In the genomic region with DNA sequence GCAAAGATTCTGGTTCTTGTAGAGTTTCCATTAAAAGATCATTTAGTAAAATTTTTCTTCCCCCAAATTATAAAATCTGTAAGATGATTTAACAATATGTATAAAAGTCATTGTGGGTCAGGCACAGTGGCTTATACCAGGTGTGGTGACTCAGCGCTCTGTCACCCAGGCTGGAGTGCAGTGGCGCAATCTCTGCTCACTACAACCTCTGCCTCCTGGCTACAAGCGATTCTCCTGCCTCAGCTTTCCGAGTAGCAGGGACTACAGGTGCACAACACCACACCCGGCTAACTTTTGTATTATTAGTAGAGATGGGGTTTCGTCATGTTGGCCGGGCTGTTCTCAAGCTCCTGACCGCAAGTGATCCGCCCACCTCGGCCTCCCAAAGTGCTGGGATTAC, we compare ENCODE assay signal across 20 cellular contexts.
DNase-seq lines count a peak whose midpoint lies in the region; ATAC-seq, FAIRE-seq and TF ChIP-seq lines count a peak whose summit lies in the region.
"Had no signal": no experiment of that assay in that cellular context is flagged by ENCODE, and none has a peak within 500 bp of the region (broad histone marks: within the 10 kb centered on the region; RNA-seq: fewer than 3 reads in every experiment).

No MANE protein-coding gene starts in this region.

- H2BK5ac ChIP-seq in trophoblast cell (ENCODE audit: low read depth, low read length, poor library complexity) = no peak overlapping the region

- H4K91ac ChIP-seq in trophoblast cell (ENCODE audit: low read depth, low read length) = no peak overlapping the region

- no peaks in the 10 kb centered on the region for H3K4me1 ChIP-seq in HepG2 (ENCODE audit: insufficient read depth, low read length)
- no peaks in the 10 kb centered on the region for H3K4me1 ChIP-seq in right lobe of liver
- no peaks in the 10 kb centered on the region for H3K4me1 ChIP-seq in mammary epithelial cell (ENCODE audit: insufficient read depth, low read length)
- H3K4me1 ChIP-seq in trophoblast cell (ENCODE audit: control insufficient read depth in 1 of 2, insufficient read depth in 2 of 2, low read length in 2 of 2) = no peaks in the 10 kb centered on the region

- H3K9me3 ChIP-seq in HepG2 (ENCODE audit: low read length) = peaks cover 18% of the 10 kb centered on the region
- H3K9me3 ChIP-seq in right lobe of liver = no peaks in the 10 kb centered on the region
- H3K9me3 ChIP-seq in mammary epithelial cell (replicated peaks; ENCODE audit: insufficient read depth, low read length) = peaks cover 11% of the 10 kb centered on the region
- peaks cover 15% of the 10 kb centered on the region for H3K9me3 ChIP-seq in trophoblast cell (ENCODE audit: insufficient read depth, low read depth, low read length)

- H3K27ac ChIP-seq in HepG2 (ENCODE audit: extremely low read length, insufficient read depth, low read length) (no peak overlapping the region), right lobe of liver (no peak overlapping the region), mammary epithelial cell (ENCODE audit: insufficient read depth, low read depth, low read length) (no peak overlapping the region), trophoblast cell (ENCODE audit: low read depth, low read length) (no peak overlapping the region)
- H3K27ac ChIP-seq: C4-2B, cardiac muscle cell had no signal

- DNase-seq in HepG2 (ENCODE audit: low spot score) = no peak
- DNase-seq in right lobe of liver = no peak
- peak; percentile 28 for DNase-seq in NB4 (ENCODE audit: low read depth)
- DNase-seq in mammary epithelial cell = peak; percentile 89
- peak; percentile 64 to 67 for DNase-seq in trophoblast cell
- no peak for DNase-seq in AG20443 (ENCODE audit: low spot score)
- DNase-seq: ACHN; activated CD4-positive, alpha-beta T cell treated with anti-CD3 and anti-CD28 coated beads for 36 hours; activated naive CD4-positive, alpha-beta T cell; MM.1S; NCI-H1436; NCI-H2107; NCI-H510A treated with DMSO at 0.1 percent for 48 hours; stimulated activated CD4-positive, alpha-beta T cell treated with anti-CD3 and anti-CD28 coated beads, Interleukin-15, amount 100 ng/mL, for 24 hours; T-helper 2 cell had no signal

- peak; percentile 59; the same call in 1 of the 3 replicates for ATAC-seq in HepG2
- no peak for ATAC-seq in right lobe of liver
- ATAC-seq in GM21528 (IDR thresholded peaks at IDR 0.05; ENCODE audit: low FRiP score, unreplicated experiment) = no peak
- ATAC-seq in HG02852 (IDR thresholded peaks at IDR 0.05; ENCODE audit: unreplicated experiment) = no peak
- ATAC-seq: activated CD4-positive, alpha-beta T cell treated with anti-CD3 and anti-CD28 coated beads for 36 hours; SK-N-SH treated with all-trans-retinoic acid at 6 μM for 48 hours had no signal

- intact Hi-C loops in HepG2 (cut with micrococcal nuclease; ENCODE audit: unreplicated experiment) (no loop called here), right lobe of liver (cut with DNase I) (no loop called here), mammary epithelial cell (cut with micrococcal nuclease) (no loop called here)

- WGBS in HepG2 (ENCODE audit: low lambda C conversion rate) = 30% methylated on average over 10 of the region's 10 CpGs
- 83% methylated on average over 6 of the region's 10 CpGs for WGBS in right lobe of liver (ENCODE audit: insufficient coverage, low coverage, low lambda C conversion rate, missing lambda C conversion rate)
- WGBS in mammary epithelial cell (ENCODE audit: low coverage, missing lambda C conversion rate) = 53% methylated on average over 9 of the region's 10 CpGs
- no CpG with 5 or more reads among the region's 10 CpGs for WGBS in trophoblast cell (ENCODE audit: extremely low coverage, insufficient coverage, insufficient read length)

- H4K20me1 ChIP-seq in HepG2 (ENCODE audit: insufficient read depth, low read length) (no peaks in the 10 kb centered on the region), mammary epithelial cell (ENCODE audit: insufficient read depth, low read length) (no peaks in the 10 kb centered on the region)

- H2AFZ ChIP-seq in HepG2 (ENCODE audit: low read length) (no peak overlapping the region), mammary epithelial cell (ENCODE audit: low read depth, low read length) (no peak overlapping the region), trophoblast cell (ENCODE audit: insufficient read depth, low read length, poor library complexity) (no peak overlapping the region)

- no peak overlapping the region for H2BK120ac ChIP-seq in trophoblast cell (ENCODE audit: insufficient read depth, low read length, poor library complexity)

- POLR2A ChIA-PET in HepG2 (lab: Yijun Ruan, JAX) = no interaction called here

- TF ChIP-seq POLR2A in HepG2 (IDR thresholded peaks at IDR 0.05; ENCODE audit: insufficient read depth in 1 of 2, low read depth in 2 of 2, low read length in 2 of 2) = no peak
- TF ChIP-seq POLR2A in right lobe of liver (IDR thresholded peaks at IDR 0.05) = no peak
- no peak for TF ChIP-seq POLR2A in NB4 (IDR thresholded peaks at IDR 0.05; ENCODE audit: extremely low read depth, insufficient read length)

- H4K8ac ChIP-seq in trophoblast cell (ENCODE audit: low read depth, low read length) = no peak overlapping the region

- BruUV-seq in HepG2 (replicated peaks; lab: Mats Ljungman, UMichigan) (no TSS peak), mammary epithelial cell (replicated peaks; lab: Mats Ljungman, UMichigan) (no TSS peak)

- H3K27me3 ChIP-seq in HepG2 (ENCODE audit: control insufficient read depth in 1 of 2, insufficient read depth in 2 of 2, low read length in 2 of 2) = no peaks in the 10 kb centered on the region; a peak in 1 of 5 replicates
- H3K27me3 ChIP-seq in right lobe of liver = no peaks in the 10 kb centered on the region
- H3K27me3 ChIP-seq in mammary epithelial cell (ENCODE audit: insufficient read depth, low read length) = no peaks in the 10 kb centered on the region
- peaks cover 2% of the 10 kb centered on the region for H3K27me3 ChIP-seq in trophoblast cell (ENCODE audit: insufficient read depth, low read length)
- H3K27me3 ChIP-seq: cardiac muscle cell had no signal

- in situ Hi-C loops in HepG2 (cut with HindIII; ENCODE audit: extremely low pct_ligation_motif_present, low pct_unique_long_range_greater_than_20kb) (no loop called here), mammary epithelial cell (cut with MboI; ENCODE audit: low sequenced_read_pairs in 2 of 2) (loop anchor here in 1 of 2 donors (25.0 kb wide), 1 partner anchor 107 kb away; no protein-coding TSS in a partner anchor)

- H3K23ac ChIP-seq in trophoblast cell (ENCODE audit: low read length) = no peak overlapping the region

- TF ChIP-seq RAD21 in HepG2 (CRISPR knock-in tag; IDR thresholded peaks at IDR 0.05) = no peak

- TF ChIP-seq EP300 in HepG2 (IDR thresholded peaks at IDR 0.05; ENCODE audit: low read depth in 2 of 2, low read length in 2 of 2) (no peak), HepG2 (CRISPR knock-in tag; IDR thresholded peaks at IDR 0.05; ENCODE audit: borderline replicate concordance) (no peak)

- no peak overlapping the region for H3K18ac ChIP-seq in trophoblast cell (ENCODE audit: low read length)

- no peak overlapping the region for H4K12ac ChIP-seq in trophoblast cell (ENCODE audit: low read depth, low read length)

- no peak overlapping the region for H2AK5ac ChIP-seq in trophoblast cell (ENCODE audit: low read length)

- H3K79me2 ChIP-seq in HepG2 (ENCODE audit: insufficient read depth, low read length) (no peaks in the 10 kb centered on the region), mammary epithelial cell (ENCODE audit: insufficient read depth, low read length) (no peaks in the 10 kb centered on the region), trophoblast cell (ENCODE audit: control insufficient read depth, insufficient read depth, low read length, poor library complexity) (no peaks in the 10 kb centered on the region)

- CTCF ChIA-PET in HepG2 (lab: Yijun Ruan, JAX; ENCODE audit: low intra/inter-chr PET ratio, low total read pairs) = no interaction called here
- CTCF ChIA-PET in mammary epithelial cell (lab: Charles Lee; ENCODE audit: low non-redundant PET) = no interaction called here

- H3K4me3 ChIP-seq in HepG2 (replicated peaks in 1 of 3; ENCODE audit: insufficient read depth in 1 of 3, low read depth in 2 of 3, low read length in 3 of 3) = no peak overlapping the region
- no peak overlapping the region for H3K4me3 ChIP-seq in right lobe of liver
- no peak overlapping the region for H3K4me3 ChIP-seq in NB4 (ENCODE audit: low read depth, low read length)
- H3K4me3 ChIP-seq in mammary epithelial cell (replicated peaks in 1 of 3; ENCODE audit: insufficient read depth in 1 of 3, low read depth in 2 of 3, low read length in 3 of 3) = no peak overlapping the region
- no peak overlapping the region for H3K4me3 ChIP-seq in trophoblast cell (ENCODE audit: low read depth, low read length)
- H3K4me3 ChIP-seq: cardiac muscle cell had no signal

- H2BK12ac ChIP-seq in trophoblast cell (ENCODE audit: low read length) = no peak overlapping the region

- FAIRE-seq in HepG2 (lab: Jason Lieb, UNC) = no peak

- H3K4ac ChIP-seq in trophoblast cell (ENCODE audit: low read depth, low read length) = no peak overlapping the region

- no peaks in the 10 kb centered on the region for H3K36me3 ChIP-seq in HepG2 (replicated peaks in 1 of 2; ENCODE audit: control insufficient read depth in 1 of 2, insufficient read depth in 2 of 2, low read length in 2 of 2)
- H3K36me3 ChIP-seq in right lobe of liver = no peaks in the 10 kb centered on the region
- H3K36me3 ChIP-seq in mammary epithelial cell (ENCODE audit: insufficient read depth, low read length) = no peaks in the 10 kb centered on the region
- H3K36me3 ChIP-seq in trophoblast cell (ENCODE audit: control insufficient read depth in 1 of 2, insufficient read depth in 2 of 2, low read length in 2 of 2) = no peaks in the 10 kb centered on the region
- H3K36me3 ChIP-seq: cardiac muscle cell had no signal

- H3K14ac ChIP-seq in trophoblast cell (ENCODE audit: low read length) = no peak overlapping the region

- no peak for TF ChIP-seq CTCF in HepG2 (CRISPR knock-in tag; IDR thresholded peaks at IDR 0.05)
- no peak for TF ChIP-seq CTCF in right lobe of liver (IDR thresholded peaks at IDR 0.05)
- no peak for TF ChIP-seq CTCF in NB4 (IDR thresholded peaks at IDR 0.05; ENCODE audit: low read depth, low read length)
- no peak for TF ChIP-seq CTCF in mammary epithelial cell (conservative IDR thresholded peaks at IDR 0.05 in 1 of 2, IDR thresholded peaks at IDR 0.05 in 1 of 2; ENCODE audit: extremely low read depth in 1 of 2, insufficient read depth in 1 of 2, low read depth in 1 of 2, low read length in 2 of 2)

- H3K4me2 ChIP-seq in HepG2 (ENCODE audit: low read depth, low read length) (no peak overlapping the region), mammary epithelial cell (ENCODE audit: insufficient read depth, low read depth, low read length) (no peak overlapping the region), trophoblast cell (ENCODE audit: low read length) (no peak overlapping the region)

- H3K9ac ChIP-seq in HepG2 (ENCODE audit: insufficient read depth, low read depth, low read length) = no peak overlapping the region
- no peak overlapping the region for H3K9ac ChIP-seq in mammary epithelial cell (ENCODE audit: insufficient read depth, low read length)
- H3K9ac ChIP-seq in trophoblast cell (ENCODE audit: low read length) = no peak overlapping the region

- dilution Hi-C loops in mammary epithelial cell (cut with HindIII; ENCODE audit: low sequenced_read_pairs) = no loop called here

- H3K79me1 ChIP-seq in trophoblast cell (ENCODE audit: low read length) = no peaks in the 10 kb centered on the region

Comparison
In these comparisons a context has a peak if more than half of its experiments do, and no peak if none do; other contexts are left out.
1. DNase-seq: peak in NB4 (single experiment), mammary epithelial cell (single experiment) and trophoblast cell (2 of 2); none in HepG2 (single experiment), right lobe of liver (0 of 3) and AG20443 (single experiment).